In the genomic region with DNA sequence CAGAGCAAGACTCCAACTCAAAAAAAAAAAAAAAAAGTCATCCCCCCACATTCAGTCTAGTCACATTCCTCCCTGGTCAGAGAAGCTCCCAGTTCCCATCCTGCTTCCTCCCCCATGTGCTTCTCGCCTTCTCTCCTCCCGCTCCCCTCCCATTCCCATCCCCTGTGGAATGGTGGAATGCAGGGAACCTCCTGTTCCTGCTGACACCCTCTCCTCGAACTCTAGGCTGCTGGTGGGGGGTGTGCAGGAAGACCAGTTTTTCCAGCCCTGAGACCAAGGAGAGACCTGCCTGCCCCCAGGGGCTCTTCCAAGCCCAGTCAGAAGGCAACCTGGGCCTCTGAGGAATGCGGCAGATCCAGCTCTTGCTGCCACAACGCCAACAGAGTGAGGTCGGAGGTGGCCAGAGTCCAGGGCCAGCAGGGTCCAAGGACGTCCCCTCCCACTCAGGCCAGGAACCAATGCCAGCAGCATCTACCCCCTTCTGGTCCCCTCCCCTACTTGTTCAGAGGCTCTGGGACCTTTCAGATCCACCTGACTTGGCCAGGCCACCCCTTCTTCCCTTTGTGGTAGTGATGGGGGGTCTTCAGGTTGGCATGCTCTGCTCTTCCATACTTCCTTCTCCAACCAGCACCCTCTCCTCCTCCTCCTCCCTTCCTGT, we compare ENCODE assay signal across 17 cellular contexts. TPM values are rescaled to one million over a fixed set of nuclear protein-coding genes. Genes with fewer than 3 reads are reported as not detected.
DNase-seq lines count a peak whose midpoint lies in the region; ATAC-seq and TF ChIP-seq lines count a peak whose summit lies in the region.
"Had no signal": no experiment of that assay in that cellular context is flagged by ENCODE, and none has a peak within 500 bp of the region (broad histone marks: within the 10 kb centered on the region; RNA-seq: fewer than 3 reads in every experiment).

No MANE protein-coding gene starts in this region.

- WGBS in H9 (ENCODE audit: extremely low coverage, insufficient read length, low lambda C conversion rate) = no CpG with 5 or more reads among the region's 7 CpGs

- H3K14ac ChIP-seq in H9 (ENCODE audit: insufficient read depth, low read length) = no peak overlapping the region

- no peak overlapping the region for H4K8ac ChIP-seq in H9 (replicated peaks; ENCODE audit: insufficient read length, low read depth, low read length)

- no peak overlapping the region for H2BK12ac ChIP-seq in H9 (ENCODE audit: insufficient read length, low read depth, low read length)

- TF ChIP-seq CTCF in H9 (conservative IDR thresholded peaks at IDR 0.05) = no peak
- no peak for TF ChIP-seq CTCF in VCaP (conservative IDR thresholded peaks at IDR 0.05)

- H3K4me2 ChIP-seq in H9 (ENCODE audit: insufficient read depth, insufficient read length, low read length) = no peak overlapping the region

- peak; percentile 87 for DNase-seq in H9
- DNase-seq in islet precursor cell = peak; percentile 100
- peak; percentile 32 for DNase-seq in renal cortical epithelial cell (ENCODE audit: low read depth)
- no peak for DNase-seq in OCI-M2 (lab: John Stamatoyannopoulos, UW; ENCODE audit: unreplicated experiment)
- no peak for DNase-seq in COLO668 (lab: John Stamatoyannopoulos, UW; ENCODE audit: unreplicated experiment)
- no peak for DNase-seq in germinal center (ENCODE audit: low spot score)
- DNase-seq: activated CD4-positive, alpha-beta T cell treated with anti-CD3 and anti-CD28 coated beads, Interleukin-2, amount 50 U/mL, for 48 hours; naive B cell; NCI-H2171; stimulated activated CD4-positive, alpha-beta T cell treated with anti-CD3 and anti-CD28 coated beads, Interleukin-1b, Interleukin-23, amount 100 ng/mL, for 48 hours had no signal

- H3K79me1 ChIP-seq in H9 (ENCODE audit: insufficient read depth, low read depth, low read length, poor library complexity, severe bottlenecking) = no peaks in the 10 kb centered on the region

- H3K18ac ChIP-seq in H9 (ENCODE audit: insufficient read length, low read depth, low read length) = peak overlapping the region; percentile 3

- no peak overlapping the region for H4K5ac ChIP-seq in H9 (ENCODE audit: insufficient read length, low read depth, low read length)

- H3K27ac ChIP-seq in H9 (ENCODE audit: insufficient read length, low read depth, low read length) (no peak overlapping the region), VCaP (peak overlapping the region; percentile 38; the same call in 1 of the 2 replicates)
- H3K27ac ChIP-seq: SK-N-MC had no signal

- no peak for ATAC-seq in HG03135 (IDR thresholded peaks at IDR 0.05; ENCODE audit: unreplicated experiment)
- ATAC-seq: left lobe of liver had no signal

- H3K4me1 Mint-ChIP-seq in H9 = peaks cover 23 to 45% of the 10 kb centered on the region in 2 experiments

- H2BK20ac ChIP-seq in H9 (ENCODE audit: low read depth, low read length, poor library complexity, severe bottlenecking) = no peak overlapping the region

- H3K36me3 Mint-ChIP-seq in H9 (ENCODE audit: insufficient read depth in 1 of 3, low read depth in 3 of 3) = no peaks in the 10 kb centered on the region
- H3K36me3 Mint-ChIP-seq: naive B cell had no signal

- no peak overlapping the region for H2BK120ac ChIP-seq in H9 (ENCODE audit: low read depth, low read length, poor library complexity, severe bottlenecking)

- H3K4me3 Mint-ChIP-seq in H9 = no peak overlapping the region
- H3K4me3 Mint-ChIP-seq: activated T-helper 1 cell treated with anti-CD3 and anti-CD28 coated beads, Interleukin-12 subunit alpha, Interleukin-12 subunit beta, Interleukin-2, Interleukin-4 antibody, amounts not matched to agents 30 ng/mL and 10 ng/mL and 1 ng/mL, durations not matched to agents 14 hours and 24 hours and 36 hours; naive B cell had no signal

- H3K4me1 ChIP-seq in H9 (ENCODE audit: insufficient read depth, low read length) = peaks cover 1% of the 10 kb centered on the region; the same call in 1 of the 2 replicates

- H3K27me3 Mint-ChIP-seq in H9 (ENCODE audit: low read depth) = peaks cover 26% of the 10 kb centered on the region

- no peak overlapping the region for H2BK15ac ChIP-seq in H9 (ENCODE audit: low read depth, low read length)

- no peaks in the 10 kb centered on the region; a peak in 1 of 5 replicates for H3K9me3 Mint-ChIP-seq in H9
- H3K9me3 Mint-ChIP-seq: activated T-helper 1 cell treated with anti-CD3 and anti-CD28 coated beads, Interleukin-12 subunit alpha, Interleukin-12 subunit beta, Interleukin-2, Interleukin-4 antibody, amounts not matched to agents 30 ng/mL and 10 ng/mL and 1 ng/mL, durations not matched to agents 14 hours and 24 hours and 36 hours; naive B cell had no signal

- no peak overlapping the region for H2BK5ac ChIP-seq in H9 (ENCODE audit: insufficient read length, low read length)

- no peak overlapping the region for H4K91ac ChIP-seq in H9 (ENCODE audit: insufficient read length, low read depth, low read length)

- H3K4ac ChIP-seq in H9 (ENCODE audit: low read depth, low read length) = no peak overlapping the region

- H3K56ac ChIP-seq in H9 (ENCODE audit: insufficient read length, low read depth, low read length) = no peak overlapping the region

- no peaks in the 10 kb centered on the region for H3K79me2 ChIP-seq in H9 (ENCODE audit: insufficient read depth, low read length)

- no peaks in the 10 kb centered on the region for H3K9me3 ChIP-seq in H9 (ENCODE audit: control insufficient read depth, low read depth, low read length)

- H3K9ac ChIP-seq in H9 (ENCODE audit: extremely low read depth, insufficient read length, low read length) = no peak overlapping the region

- H3K23me2 ChIP-seq in H9 (ENCODE audit: insufficient read length, low read depth, low read length, poor library complexity, severe bottlenecking) = no peaks in the 10 kb centered on the region

- H4K20me1 ChIP-seq in H9 (ENCODE audit: control insufficient read depth, insufficient read depth, insufficient read length) = no peaks in the 10 kb centered on the region

- H3T11ph ChIP-seq in H9 (ENCODE audit: low read length) = no peak overlapping the region

- H2AFZ ChIP-seq in H9 (ENCODE audit: low read length) = no peak overlapping the region

- H3K23ac ChIP-seq in H9 (ENCODE audit: insufficient read length, low read depth, low read length) = no peak overlapping the region

- peak overlapping the region in 1 of 3 experiments; percentile 26; a peak in 3 of 7 replicates for H3K27ac Mint-ChIP-seq in H9
- H3K27ac Mint-ChIP-seq: activated T-helper 1 cell treated with anti-CD3 and anti-CD28 coated beads, Interleukin-12 subunit alpha, Interleukin-12 subunit beta, Interleukin-2, Interleukin-4 antibody, amounts not matched to agents 30 ng/mL and 10 ng/mL and 1 ng/mL, durations not matched to agents 14 hours and 24 hours and 36 hours; naive B cell had no signal

- H3K27me3 ChIP-seq in H9 (ENCODE audit: insufficient read depth, low read length) = peaks cover 9% of the 10 kb centered on the region; the same call in 1 of the 2 replicates

- no peak overlapping the region for H2AK5ac ChIP-seq in H9 (ENCODE audit: insufficient read length, low read length)

RNA-seq across cellular contexts. Expression of a gene that starts 39.3 kb away (rescaled TPM):
- total RNA-seq in H9 (2021) = not detected in 2 replicates
- total RNA-seq in renal cortical epithelial cell = not detected in 2 replicates
- total RNA-seq: activated T-helper 1 cell treated with anti-CD3 and anti-CD28 coated beads, Interleukin-12 subunit alpha, Interleukin-12 subunit beta, Interleukin-2, Interleukin-4 antibody, amounts not matched to agents 30 ng/mL and 10 ng/mL and 1 ng/mL, durations not matched to agents 14 hours and 24 hours and 36 hours; endothelial cell of umbilical vein; HT1080; left lobe of liver had no signal

Comparison
In these comparisons a context has a peak if more than half of its experiments do, and no peak if none do; other contexts are left out.
1. DNase-seq: peak in H9 (single experiment), islet precursor cell (single experiment) and renal cortical epithelial cell (single experiment); none in OCI-M2 (single experiment), COLO668 (single experiment) and germinal center (single experiment).